Comparison of ENCODE assay signal across 1 cellular context in the genomic region with DNA sequence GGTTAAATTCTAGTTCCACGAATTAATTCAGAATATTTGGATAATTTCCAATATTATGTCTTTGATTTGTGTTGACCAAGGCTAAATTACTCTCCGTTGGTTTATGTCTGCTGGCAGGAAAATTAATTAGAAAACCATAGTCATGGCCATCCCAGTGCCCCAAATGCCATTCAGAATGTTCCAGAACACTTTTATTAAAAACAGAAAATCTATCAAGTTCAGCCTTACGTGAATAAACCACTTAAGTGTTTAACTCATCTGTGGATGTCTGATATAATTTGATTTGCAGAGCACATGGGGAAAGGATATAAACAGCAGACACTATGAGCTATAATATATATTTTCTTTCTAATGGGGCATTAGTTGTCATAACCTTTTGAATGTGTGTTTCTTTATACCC.
TF ChIP-seq lines count a peak whose summit lies in the region.

No MANE protein-coding gene starts in this region.

TF ChIP-seq in SK-N-SH, 30 proteins besides CTCF, POLR2A, EP300 and RAD21 (continued from another document):
- TF ChIP-seq, protein P1, sequence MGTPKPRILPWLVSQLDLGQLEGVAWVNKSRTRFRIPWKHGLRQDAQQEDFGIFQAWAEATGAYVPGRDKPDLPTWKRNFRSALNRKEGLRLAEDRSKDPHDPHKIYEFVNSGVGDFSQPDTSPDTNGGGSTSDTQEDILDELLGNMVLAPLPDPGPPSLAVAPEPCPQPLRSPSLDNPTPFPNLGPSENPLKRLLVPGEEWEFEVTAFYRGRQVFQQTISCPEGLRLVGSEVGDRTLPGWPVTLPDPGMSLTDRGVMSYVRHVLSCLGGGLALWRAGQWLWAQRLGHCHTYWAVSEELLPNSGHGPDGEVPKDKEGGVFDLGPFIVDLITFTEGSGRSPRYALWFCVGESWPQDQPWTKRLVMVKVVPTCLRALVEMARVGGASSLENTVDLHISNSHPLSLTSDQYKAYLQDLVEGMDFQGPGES (IDR thresholded peaks at IDR 0.05; ENCODE audit: low read depth, low read length), result no peak
- TF ChIP-seq TEAD4 (IDR thresholded peaks at IDR 0.05; ENCODE audit: borderline replicate concordance, insufficient read depth), result no peak
TF ChIP-seq in SK-N-SH: peak in this region for 4.
